Comparison of ENCODE assay signal across 24 cellular contexts in genomic region chr12:122138181-122138580, GRCh38. TPM values are rescaled to one million over a fixed set of nuclear protein-coding genes. Genes with fewer than 3 reads are reported as not detected.
"Had no signal": no experiment of that assay in that cellular context is flagged by ENCODE, and none has a peak within 500 bp of the region (broad histone marks: within the 10 kb centered on the region; RNA-seq: fewer than 3 reads in every experiment).

No MANE protein-coding gene starts in this region.

- DNase-seq: activated CD4-positive, alpha-beta memory T cell treated with anti-CD3 and anti-CD28 coated beads, Interleukin-2, amount 10 ng/mL, durations not matched to agents 7 days and 5 days; activated CD4-positive, CD25-positive, alpha-beta regulatory T cell; activated CD8-positive, alpha-beta memory T cell treated with anti-CD3 and anti-CD28 coated beads, Interleukin-2, amount 10 ng/mL, durations not matched to agents 7 days and 5 days; activated naive CD4-positive, alpha-beta T cell treated with Interleukin-2 at 50 U/mL for 16 hours; activated naive CD8-positive, alpha-beta T cell treated with anti-CD3 and anti-CD28 coated beads, Interleukin-2, amount 50 U/mL, for 24 hours; activated T-cell treated with anti-CD3 and anti-CD28 coated beads, Interleukin-2, amount 50 U/mL, for 1 hour; central memory CD4-positive, alpha-beta T cell; cortex of kidney; effector CD4-positive, alpha-beta T cell; heart right ventricle; immature natural killer cell; mesenchymal stem cell; naive thymus-derived CD4-positive, alpha-beta T cell; stimulated activated CD4-positive, alpha-beta T cell treated with anti-CD3 and anti-CD28 coated beads, Interleukin-4, amount 100 ng/mL, for 4 hours; T-cell had no signal

- H3K27ac ChIP-seq: heart right ventricle, neutrophil had no signal

- H3K4me1 Mint-ChIP-seq: activated CD4-positive, alpha-beta memory T cell treated with anti-CD3 and anti-CD28 coated beads, Interleukin-2, amount 10 ng/mL, durations not matched to agents 7 days and 5 days; activated naive CD8-positive, alpha-beta T cell treated with anti-CD3 and anti-CD28 coated beads, Interleukin-2, amount 50 U/mL, for 24 hours; activated T-helper 17 cell treated with anti-CD3 and anti-CD28 coated beads, Interleukin-2, amount 50 U/mL, for 72 hours; brain; immature natural killer cell; stimulated activated memory B cell treated with anti-CD40 and anti-IgM and Interleukin-4, amounts not matched to agents 10 μg/mL and 1 μg/mL and 100 μg/mL, for 72 hours; T-cell had no signal

- H3K27me3 Mint-ChIP-seq: activated CD4-positive, alpha-beta memory T cell treated with anti-CD3 and anti-CD28 coated beads, Interleukin-2, amount 10 ng/mL, durations not matched to agents 7 days and 5 days; activated CD8-positive, alpha-beta memory T cell treated with anti-CD3 and anti-CD28 coated beads, Interleukin-2, amount 10 ng/mL, durations not matched to agents 7 days and 5 days; activated naive CD8-positive, alpha-beta T cell treated with anti-CD3 and anti-CD28 coated beads, Interleukin-2, amount 50 U/mL, for 24 hours; activated T-helper 17 cell treated with anti-CD3 and anti-CD28 coated beads, Interleukin-2, amount 50 U/mL, for 72 hours; naive thymus-derived CD4-positive, alpha-beta T cell; stimulated activated memory B cell treated with anti-CD40 and anti-IgM and Interleukin-4, amounts not matched to agents 10 μg/mL and 1 μg/mL and 100 μg/mL, for 72 hours; T-cell had no signal

- H3K4me3 ChIP-seq: heart right ventricle, mucosa of descending colon had no signal

- H3K9me3 Mint-ChIP-seq: activated CD4-positive, alpha-beta memory T cell treated with anti-CD3 and anti-CD28 coated beads, Interleukin-2, amount 10 ng/mL, durations not matched to agents 7 days and 5 days; activated naive CD8-positive, alpha-beta T cell treated with anti-CD3 and anti-CD28 coated beads, Interleukin-2, amount 50 U/mL, for 24 hours; activated T-helper 17 cell treated with anti-CD3 and anti-CD28 coated beads, Interleukin-2, amount 50 U/mL, for 72 hours; brain; immature natural killer cell; stimulated activated memory B cell treated with anti-CD40 and anti-IgM and Interleukin-4, amounts not matched to agents 10 μg/mL and 1 μg/mL and 100 μg/mL, for 72 hours; T-cell had no signal

- H3K27ac Mint-ChIP-seq: activated CD4-positive, alpha-beta memory T cell treated with anti-CD3 and anti-CD28 coated beads, Interleukin-2, amount 10 ng/mL, durations not matched to agents 7 days and 5 days; activated CD8-positive, alpha-beta memory T cell treated with anti-CD3 and anti-CD28 coated beads, Interleukin-2, amount 10 ng/mL, durations not matched to agents 7 days and 5 days; activated naive CD8-positive, alpha-beta T cell treated with anti-CD3 and anti-CD28 coated beads, Interleukin-2, amount 50 U/mL, for 24 hours; activated T-helper 17 cell treated with anti-CD3 and anti-CD28 coated beads, Interleukin-2, amount 50 U/mL, for 72 hours; stimulated activated memory B cell treated with anti-CD40 and anti-IgM and Interleukin-4, amounts not matched to agents 10 μg/mL and 1 μg/mL and 100 μg/mL, for 72 hours; T-cell had no signal

- H3K9me3 ChIP-seq: heart right ventricle, mucosa of descending colon, neutrophil had no signal

- H3K27me3 ChIP-seq: heart right ventricle, neutrophil had no signal

- H3K4me3 Mint-ChIP-seq: activated CD4-positive, alpha-beta memory T cell treated with anti-CD3 and anti-CD28 coated beads, Interleukin-2, amount 10 ng/mL, durations not matched to agents 7 days and 5 days; activated CD8-positive, alpha-beta memory T cell treated with anti-CD3 and anti-CD28 coated beads, Interleukin-2, amount 10 ng/mL, durations not matched to agents 7 days and 5 days; activated naive CD8-positive, alpha-beta T cell treated with anti-CD3 and anti-CD28 coated beads, Interleukin-2, amount 50 U/mL, for 24 hours; activated T-helper 17 cell treated with anti-CD3 and anti-CD28 coated beads, Interleukin-2, amount 50 U/mL, for 72 hours; brain; immature natural killer cell; naive thymus-derived CD4-positive, alpha-beta T cell; stimulated activated memory B cell treated with anti-CD40 and anti-IgM and Interleukin-4, amounts not matched to agents 10 μg/mL and 1 μg/mL and 100 μg/mL, for 72 hours; T-cell had no signal

RNA-seq across cellular contexts. Expression of gene IL31, which starts 35.8 kb away (rescaled TPM):
- total RNA-seq: activated CD4-positive, alpha-beta memory T cell treated with anti-CD3 and anti-CD28 coated beads, Interleukin-2, amount 10 ng/mL, durations not matched to agents 7 days and 5 days; activated CD8-positive, alpha-beta memory T cell treated with anti-CD3 and anti-CD28 coated beads, Interleukin-2, amount 10 ng/mL, durations not matched to agents 7 days and 5 days; activated T-helper 17 cell treated with anti-CD3 and anti-CD28 coated beads, Interleukin-2, amount 50 U/mL, for 72 hours; esophagus mucosa; heart right ventricle; liver; mucosa of descending colon; naive thymus-derived CD4-positive, alpha-beta T cell; sciatic nerve; T-cell; urinary bladder had no signal
- polyA plus RNA-seq: heart right ventricle; immature natural killer cell; liver; naive thymus-derived CD4-positive, alpha-beta T cell; urinary bladder had no signal

RNA-seq across cellular contexts. Expression of gene LRRC43, which starts 44.7 kb away (rescaled TPM):
- total RNA-seq: activated T-helper 17 cell treated with anti-CD3 and anti-CD28 coated beads, Interleukin-2, amount 50 U/mL, for 72 hours; urinary bladder had no signal
- polyA plus RNA-seq: naive thymus-derived CD4-positive, alpha-beta T cell had no signal
